In genomic region chr12:46908236-46908935, GRCh38 we compare ENCODE assay signal across 16 cellular contexts.
A peak's percentile ranks its signal among the peaks of the same experiment; 100 is the strongest.
DNase-seq lines count a peak whose midpoint lies in the region; FAIRE-seq and TF ChIP-seq lines count a peak whose summit lies in the region.
"Had no signal": no experiment of that assay in that cellular context is flagged by ENCODE, and none has a peak within 500 bp of the region (broad histone marks: within the 10 kb centered on the region; RNA-seq: fewer than 3 reads in every experiment).

No MANE protein-coding gene starts in this region.

- H3K4me2 ChIP-seq in mammary epithelial cell (ENCODE audit: insufficient read depth, low read depth, low read length) (peak overlapping the region; percentile 45), mesendoderm (ENCODE audit: low read length) (no peak overlapping the region)

- TF ChIP-seq CTCF in mammary epithelial cell (conservative IDR thresholded peaks at IDR 0.05 in 1 of 2, IDR thresholded peaks at IDR 0.05 in 1 of 2; ENCODE audit: extremely low read depth in 1 of 2, insufficient read depth in 1 of 2, low read depth in 1 of 2, low read length in 2 of 2): peak; percentile 5

- peak; percentile 54 for FAIRE-seq in GM12892 (lab: Jason Lieb, UNC)

- H3K4me1 ChIP-seq in mammary epithelial cell (ENCODE audit: insufficient read depth, low read length) (peaks cover 32% of the 10 kb centered on the region), mesendoderm (ENCODE audit: control insufficient read depth, low read depth, low read length) (no peaks in the 10 kb centered on the region)
- H3K4me1 ChIP-seq: left ventricle myocardium inferior, right atrium auricular region had no signal

- peak overlapping the region; percentile 73 for H2AFZ ChIP-seq in mammary epithelial cell (ENCODE audit: low read depth, low read length)

- no TSS peak for BruUV-seq in mammary epithelial cell (replicated peaks; lab: Mats Ljungman, UMichigan)

- H2AK5ac ChIP-seq in mesendoderm (ENCODE audit: low read length): no peak overlapping the region

- no peak overlapping the region for H3K4ac ChIP-seq in mesendoderm (ENCODE audit: low read depth, low read length)

- H3K4me3 ChIP-seq in mammary epithelial cell (replicated peaks in 1 of 3; ENCODE audit: insufficient read depth in 1 of 3, low read depth in 2 of 3, low read length in 3 of 3) (no peak overlapping the region), mesendoderm (ENCODE audit: low read length) (no peak overlapping the region)
- H3K4me3 ChIP-seq: left ventricle myocardium inferior, right atrium auricular region had no signal

- H3K9me3 ChIP-seq in mammary epithelial cell (replicated peaks; ENCODE audit: insufficient read depth, low read length): no peaks in the 10 kb centered on the region

- H3K27me3 ChIP-seq in mammary epithelial cell (ENCODE audit: insufficient read depth, low read length): no peaks in the 10 kb centered on the region
- H3K27me3 ChIP-seq in mesendoderm (ENCODE audit: insufficient read depth, low read length, poor library complexity): no peaks in the 10 kb centered on the region
- H3K27me3 ChIP-seq: right atrium auricular region had no signal

- no peak overlapping the region for H2BK5ac ChIP-seq in mesendoderm (ENCODE audit: low read length)

- H3K9ac ChIP-seq in mammary epithelial cell (ENCODE audit: insufficient read depth, low read length) (no peak overlapping the region), mesendoderm (ENCODE audit: low read length) (no peak overlapping the region)

- DNase-seq in GM12892 (ENCODE audit: insufficient read length) (no peak), NCI-H226 (peak; percentile 82), mammary epithelial cell (peak; percentile 88), mesendoderm (peak; percentile 3), NK-92 (lab: John Stamatoyannopoulos, UW; ENCODE audit: unreplicated experiment) (no peak), COLO668 (lab: John Stamatoyannopoulos, UW; ENCODE audit: unreplicated experiment) (no peak), 8988T (no peak)
- DNase-seq in stimulated activated CD4-positive, alpha-beta T cell treated with anti-CD3 and anti-CD28 coated beads, Interleukin-4, amount 100 ng/mL, for 1 hour: no peak
- DNase-seq: activated naive CD8-positive, alpha-beta T cell treated with anti-CD3 and anti-CD28 coated beads, Interleukin-2, amount 50 U/mL, for 24 hours; GDM1; glutamatergic neuron; left ventricle myocardium inferior; stimulated activated CD4-positive, alpha-beta T cell treated with anti-CD3 and anti-CD28 coated beads, Interleukin-4, amount 100 ng/mL, for 24 hours; stimulated activated naive CD4-positive, alpha-beta T cell treated with Interleukin-2 at 50 U/mL for 16 hours had no signal

- WGBS in mammary epithelial cell (ENCODE audit: low coverage, missing lambda C conversion rate): 80% methylated on average over 2 of the region's 2 CpGs
- WGBS in mesendoderm (ENCODE audit: extremely low coverage, insufficient coverage, low lambda C conversion rate): no CpG with 5 or more reads among the region's 2 CpGs

- no peaks in the 10 kb centered on the region for H4K20me1 ChIP-seq in mammary epithelial cell (ENCODE audit: insufficient read depth, low read length)

- H3K27ac ChIP-seq in mammary epithelial cell (ENCODE audit: insufficient read depth, low read depth, low read length) (peak overlapping the region; percentile 92), mesendoderm (ENCODE audit: low read depth, low read length) (no peak overlapping the region)
- H3K27ac ChIP-seq: C4-2B, left ventricle myocardium inferior, right atrium auricular region had no signal

- no peak overlapping the region for H2BK15ac ChIP-seq in mesendoderm (replicated peaks; ENCODE audit: low read depth)

- H3K79me2 ChIP-seq in mammary epithelial cell (ENCODE audit: insufficient read depth, low read length): no peaks in the 10 kb centered on the region
- H3K79me2 ChIP-seq in mesendoderm (ENCODE audit: control insufficient read depth, insufficient read depth, low read length): no peaks in the 10 kb centered on the region

- no peak overlapping the region for H2BK120ac ChIP-seq in mesendoderm (ENCODE audit: low read depth, low read length)

- in situ Hi-C loops in mammary epithelial cell (cut with MboI; ENCODE audit: low sequenced_read_pairs in 2 of 2): no loop called here

- H3K18ac ChIP-seq in mesendoderm (ENCODE audit: low read length): no peak overlapping the region

- no peak for TF ChIP-seq POLR2A in GM12892 (IDR thresholded peaks at IDR 0.05; ENCODE audit: low read depth, low read length)

- dilution Hi-C loops in mammary epithelial cell (cut with HindIII; ENCODE audit: low sequenced_read_pairs): no loop called here

- H3K36me3 ChIP-seq in mammary epithelial cell (ENCODE audit: insufficient read depth, low read length): no peaks in the 10 kb centered on the region
- H3K36me3 ChIP-seq in mesendoderm (ENCODE audit: control insufficient read depth, insufficient read depth, low read length): no peaks in the 10 kb centered on the region
- H3K36me3 ChIP-seq: left ventricle myocardium inferior, right atrium auricular region had no signal

- H4K8ac ChIP-seq in mesendoderm (ENCODE audit: low read depth, low read length): no peak overlapping the region

- intact Hi-C loops in mammary epithelial cell (cut with micrococcal nuclease): no loop called here

- H3K79me1 ChIP-seq in mesendoderm (ENCODE audit: low read length): no peaks in the 10 kb centered on the region

- H3K56ac ChIP-seq in mesendoderm (ENCODE audit: low read length): no peak overlapping the region

- no peak overlapping the region for H4K5ac ChIP-seq in mesendoderm (ENCODE audit: low read length)

- CTCF ChIA-PET in mammary epithelial cell (lab: Charles Lee; ENCODE audit: low non-redundant PET): interaction anchor here (0.6 kb wide), 1 partner anchor 489 kb away, joined by 8 read pairs; no protein-coding TSS in a partner anchor

- H3K23ac ChIP-seq in mesendoderm (ENCODE audit: low read length): no peak overlapping the region

Comparison
In these comparisons a context has a peak if more than half of its experiments do, and no peak if none do; other contexts are left out.
1. DNase-seq: peak in NCI-H226 (single experiment), mammary epithelial cell (single experiment) and mesendoderm (single experiment); none in GM12892 (single experiment), stimulated activated CD4-positive, alpha-beta T cell treated with anti-CD3 and anti-CD28 coated beads, Interleukin-4, amount 100 ng/mL, for 1 hour (single experiment), NK-92 (single experiment), COLO668 (single experiment) and 8988T (single experiment).